In genomic region chr19:45973564-45974338, GRCh38 we compare ENCODE assay signal across 8 cellular contexts. TPM values are rescaled to one million over a fixed set of nuclear protein-coding genes. Genes with fewer than 3 reads are reported as not detected.
DNase-seq lines count a peak whose midpoint lies in the region; ATAC-seq, FAIRE-seq and TF ChIP-seq lines count a peak whose summit lies in the region.

Gene NOVA2 (minus strand): TSS chr19:45973865. CDS start chr19:45973351, 514 bp downstream.

- H3K27me3 Mint-ChIP-seq in natural killer cell (ENCODE audit: low read depth in 2 of 2) (peaks cover 60 to 61% of the 10 kb centered on the region in 2 donors), type B pancreatic cell (peaks cover 84% of the 10 kb centered on the region)

- TF ChIP-seq CTCF in fibroblast of pulmonary artery (IDR thresholded peaks at IDR 0.05; ENCODE audit: low read length, missing control alignments) (no peak), natural killer cell (IDR thresholded peaks at IDR 0.05) (no peak), type B pancreatic cell (conservative IDR thresholded peaks at IDR 0.05) (no peak)

- no peaks in the 10 kb centered on the region for H3K9me3 Mint-ChIP-seq in natural killer cell
- H3K9me3 Mint-ChIP-seq in type B pancreatic cell, result no peaks in the 10 kb centered on the region

- peak within 1 kb of the TSS in 1 of 2 donors; percentile 31 for H3K27ac Mint-ChIP-seq in natural killer cell
- peak within 1 kb of the TSS; percentile 43 for H3K27ac Mint-ChIP-seq in type B pancreatic cell

- H3K4me3 Mint-ChIP-seq in natural killer cell, result peak within 1 kb of the TSS; percentile 49
- peak within 1 kb of the TSS; percentile 75 for H3K4me3 Mint-ChIP-seq in type B pancreatic cell

- intact Hi-C loops in natural killer cell (cut with micrococcal nuclease), result no loop called here

- DNase-seq in NCI-H2107 (lab: John Stamatoyannopoulos, UW), result peak; percentile 60
- peak; percentile 28 for DNase-seq in activated CD8-positive, alpha-beta memory T cell treated with anti-CD3 and anti-CD28 coated beads, Interleukin-2, amount 50 U/mL, for 4 hours
- peak; percentile 88 for DNase-seq in fibroblast of pulmonary artery (ENCODE audit: low read depth)
- DNase-seq in natural killer cell, result no peak
- DNase-seq in type B pancreatic cell (ENCODE audit: extremely low spot score, unreplicated experiment), result peak; percentile 83

- peak within 1 kb of the TSS; percentile 65 for H3K4me3 ChIP-seq in fibroblast of pulmonary artery (replicated peaks; ENCODE audit: low read depth, low read length)

- H3K4me1 Mint-ChIP-seq in natural killer cell, result peaks cover 8 to 17% of the 10 kb centered on the region in 2 donors
- peaks cover 18% of the 10 kb centered on the region for H3K4me1 Mint-ChIP-seq in type B pancreatic cell (ENCODE audit: unreplicated experiment)

- H3K36me3 Mint-ChIP-seq in natural killer cell, result no peaks in the 10 kb centered on the region
- no peaks in the 10 kb centered on the region for H3K36me3 Mint-ChIP-seq in type B pancreatic cell

- FAIRE-seq in G401.6 (lab: Jason Lieb, UNC), result peak; percentile 11

- ATAC-seq in natural killer cell (peak in 2 of 3 donors; percentile 41 to 63), HG02981 (IDR thresholded peaks at IDR 0.05; ENCODE audit: unreplicated experiment) (no peak), HG02885 (IDR thresholded peaks at IDR 0.05; ENCODE audit: poor library complexity, unreplicated experiment) (no peak)

RNA-seq across cellular contexts. Expression of gene NOVA2, which starts in this region (rescaled TPM):
- total RNA-seq in natural killer cell (not detected), type B pancreatic cell (ENCODE audit: low replicate concordance) (0.17 and 5.0 TPM in 2 replicates)

Comparison
In these comparisons a context has a peak if more than half of its experiments do, and no peak if none do; other contexts are left out.
1. Peak in ATAC-seq in natural killer cell; RNA of the gene not detected or under 1 TPM.